Comparison of ENCODE assay signal across 13 cellular contexts in genomic region chr6:135850882-135851281, GRCh38. TPM values are rescaled to one million over a fixed set of nuclear protein-coding genes. Genes with fewer than 3 reads are reported as not detected.
DNase-seq lines count a peak whose midpoint lies in the region; ATAC-seq and TF ChIP-seq lines count a peak whose summit lies in the region.
"Had no signal": no experiment of that assay in that cellular context is flagged by ENCODE, and none has a peak within 500 bp of the region (broad histone marks: within the 10 kb centered on the region; RNA-seq: fewer than 3 reads in every experiment).

No MANE protein-coding gene starts in this region.

- H3K36me3 Mint-ChIP-seq in activated T-helper 2 cell treated with anti-CD3 and anti-CD28 coated beads, Interferon-gamma antibody, Interleukin-2, Interleukin-4, amounts not matched to agents 10 μg/mL and 5 μg/mL and 100 μg/mL, durations not matched to agents 14 hours and 24 hours and 36 hours (ENCODE audit: low read depth): peaks cover 34% of the 10 kb centered on the region
- H3K36me3 Mint-ChIP-seq in mesothelial cell of epicardium: no peaks in the 10 kb centered on the region

- H3K27ac ChIP-seq in left ventricle myocardium inferior (replicated peaks) (peak overlapping the region; percentile 81), uterus (peak overlapping the region; percentile 61 to 81)
- H3K27ac ChIP-seq: cardiac muscle cell had no signal

- H3K9me3 Mint-ChIP-seq in activated T-helper 2 cell treated with anti-CD3 and anti-CD28 coated beads, Interferon-gamma antibody, Interleukin-2, Interleukin-4, amounts not matched to agents 10 μg/mL and 5 μg/mL and 100 μg/mL, durations not matched to agents 14 hours and 24 hours and 36 hours: no peaks in the 10 kb centered on the region
- H3K9me3 Mint-ChIP-seq in mesothelial cell of epicardium: no peaks in the 10 kb centered on the region
- H3K9me3 Mint-ChIP-seq: immature natural killer cell had no signal

- TF ChIP-seq CTCF in left ventricle myocardium inferior (IDR thresholded peaks at IDR 0.05; ENCODE audit: borderline replicate concordance) (no peak), mesothelial cell of epicardium (IDR thresholded peaks at IDR 0.05; ENCODE audit: unreplicated experiment) (no peak), uterus (IDR thresholded peaks at IDR 0.05) (no peak)

- H3K4me1 ChIP-seq in left ventricle myocardium inferior (peaks cover 32% of the 10 kb centered on the region), uterus (no peaks in the 10 kb centered on the region)

- peak overlapping the region; percentile 94 for H3K4me3 Mint-ChIP-seq in activated T-helper 2 cell treated with anti-CD3 and anti-CD28 coated beads, Interferon-gamma antibody, Interleukin-2, Interleukin-4, amounts not matched to agents 10 μg/mL and 5 μg/mL and 100 μg/mL, durations not matched to agents 14 hours and 24 hours and 36 hours (ENCODE audit: low read depth)
- no peak overlapping the region for H3K4me3 Mint-ChIP-seq in mesothelial cell of epicardium

- ATAC-seq in left ventricle myocardium superior (no peak), GM21576 (IDR thresholded peaks at IDR 0.05; ENCODE audit: unreplicated experiment) (no peak)

- H3K27me3 ChIP-seq in left ventricle myocardium inferior (ENCODE audit: low read depth): no peaks in the 10 kb centered on the region
- H3K27me3 ChIP-seq in uterus: no peaks in the 10 kb centered on the region
- H3K27me3 ChIP-seq: cardiac muscle cell had no signal

- DNase-seq in left ventricle myocardium inferior (no peak), left ventricle myocardium superior (no peak), mesothelial cell of epicardium (ENCODE audit: low spot score in 2 of 2, unreplicated experiment in 2 of 2) (no peak), uterus (no peak), NCI-H2107 (lab: John Stamatoyannopoulos, UW) (no peak), Ammon's horn (ENCODE audit: low spot score) (no peak)
- no peak for DNase-seq in activated T-helper 2 cell treated with anti-CD3 and anti-CD28 coated beads, Interferon-gamma antibody, Interleukin-2, Interleukin-4, amounts not matched to agents 10 μg/mL and 5 μg/mL and 100 μg/mL, durations not matched to agents 14 hours and 24 hours and 36 hours (ENCODE audit: low spot score)
- DNase-seq: NCI-H1092 treated with DMSO at 0.1 percent for 48 hours, SIG-M5 had no signal

- peak overlapping the region; percentile 89 for H3K27ac Mint-ChIP-seq in activated T-helper 2 cell treated with anti-CD3 and anti-CD28 coated beads, Interferon-gamma antibody, Interleukin-2, Interleukin-4, amounts not matched to agents 10 μg/mL and 5 μg/mL and 100 μg/mL, durations not matched to agents 14 hours and 24 hours and 36 hours
- peak overlapping the region; percentile 98 for H3K27ac Mint-ChIP-seq in mesothelial cell of epicardium

- TF ChIP-seq POLR2A in uterus (IDR thresholded peaks at IDR 0.05): no peak

- H3K27me3 Mint-ChIP-seq in activated T-helper 2 cell treated with anti-CD3 and anti-CD28 coated beads, Interferon-gamma antibody, Interleukin-2, Interleukin-4, amounts not matched to agents 10 μg/mL and 5 μg/mL and 100 μg/mL, durations not matched to agents 14 hours and 24 hours and 36 hours (ENCODE audit: low read depth): no peaks in the 10 kb centered on the region
- no peaks in the 10 kb centered on the region for H3K27me3 Mint-ChIP-seq in mesothelial cell of epicardium (ENCODE audit: low read depth)
- H3K27me3 Mint-ChIP-seq: activated CD4-positive, alpha-beta T cell treated with anti-CD3 and anti-CD28 coated beads for 36 hours had no signal

- H3K9me3 ChIP-seq in left ventricle myocardium inferior (replicated peaks) (peaks cover 6% of the 10 kb centered on the region), uterus (no peaks in the 10 kb centered on the region)

- H3K4me3 ChIP-seq in left ventricle myocardium inferior (peak overlapping the region; percentile 67), uterus (no peak overlapping the region)
- H3K4me3 ChIP-seq: cardiac muscle cell had no signal

- H3K4me1 Mint-ChIP-seq in activated T-helper 2 cell treated with anti-CD3 and anti-CD28 coated beads, Interferon-gamma antibody, Interleukin-2, Interleukin-4, amounts not matched to agents 10 μg/mL and 5 μg/mL and 100 μg/mL, durations not matched to agents 14 hours and 24 hours and 36 hours (ENCODE audit: low read depth): peaks cover 33% of the 10 kb centered on the region
- H3K4me1 Mint-ChIP-seq in mesothelial cell of epicardium: peaks cover 29% of the 10 kb centered on the region

- H3K36me3 ChIP-seq in left ventricle myocardium inferior: no peaks in the 10 kb centered on the region
- H3K36me3 ChIP-seq in uterus: no peaks in the 10 kb centered on the region
- H3K36me3 ChIP-seq: cardiac muscle cell had no signal

- intact Hi-C loops in left ventricle myocardium inferior (cut with micrococcal nuclease): no loop called here
- intact Hi-C loops in left ventricle myocardium superior (cut with micrococcal nuclease): no loop called here
- intact Hi-C loops in activated T-helper 2 cell treated with anti-CD3 and anti-CD28 coated beads, Interferon-gamma antibody, Interleukin-2, Interleukin-4, amounts not matched to agents 10 μg/mL and 5 μg/mL and 100 μg/mL, durations not matched to agents 14 hours and 24 hours and 36 hours (cut with micrococcal nuclease): loop anchor here (1.0 to 5.0 kb wide), 5 partner anchors 66 to 314 kb away; no protein-coding TSS in a partner anchor
- intact Hi-C loops in uterus (cut with DNase I; ENCODE audit: low total_unique reads): no loop called here

RNA-seq across cellular contexts. Expression of gene PDE7B, which starts 0.6 kb away (rescaled TPM):
- total RNA-seq in left ventricle myocardium inferior: 12.6 TPM
- total RNA-seq in left ventricle myocardium superior: 24.5 TPM
- total RNA-seq in activated T-helper 2 cell treated with anti-CD3 and anti-CD28 coated beads, Interferon-gamma antibody, Interleukin-2, Interleukin-4, amounts not matched to agents 10 μg/mL and 5 μg/mL and 100 μg/mL, durations not matched to agents 14 hours and 24 hours and 36 hours: 27.6 and 28.8 TPM in 2 replicates
- total RNA-seq in mesothelial cell of epicardium: 15.9 to 18.2 TPM (median 16.5 TPM) in 3 replicates
- total RNA-seq in uterus: 10 to 100 TPM; 15.4 to 28.6 (median 18.8) TPM
